In genomic region chr5:84248013-84248412, GRCh38 we compare ENCODE assay signal across 15 cellular contexts.
"Had no signal": no experiment of that assay in that cellular context is flagged by ENCODE, and none has a peak within 500 bp of the region (broad histone marks: within the 10 kb centered on the region; RNA-seq: fewer than 3 reads in every experiment).

No MANE protein-coding gene starts in this region.

- H3K27ac ChIP-seq: heart left ventricle, right atrium auricular region, thyroid gland had no signal

- FAIRE-seq: bronchial epithelial cell, urothelium cell line had no signal

- H3K4me1 ChIP-seq: heart left ventricle, right atrium auricular region, thyroid gland had no signal

- ATAC-seq: activated CD4-positive, CD25-positive, alpha-beta regulatory T cell treated with anti-CD3 and anti-CD28 coated beads, Interleukin-2, amount 50 U/mL, for 24 hours; heart left ventricle; natural killer cell; stimulated activated memory B cell treated with anti-CD40 and anti-IgM and Interleukin-4, amounts not matched to agents 10 μg/mL and 1 μg/mL and 100 μg/mL, for 72 hours had no signal

- H3K4me3 ChIP-seq: heart left ventricle, right atrium auricular region, thyroid gland had no signal

- H3K27me3 ChIP-seq: heart left ventricle, right atrium auricular region, thyroid gland had no signal

- H3K9me3 ChIP-seq: heart left ventricle, right atrium auricular region, thyroid gland had no signal

- H3K36me3 ChIP-seq: heart left ventricle, right atrium auricular region, thyroid gland had no signal

- DNase-seq: activated CD4-positive, alpha-beta T cell treated with anti-CD3 and anti-CD28 coated beads, Interleukin-2, amount 50 U/mL, for 1 hour; activated CD8-positive, alpha-beta memory T cell treated with anti-CD3 and anti-CD28 coated beads for 24 hours; activated naive CD4-positive, alpha-beta T cell; activated naive CD8-positive, alpha-beta T cell treated with anti-CD3 and anti-CD28 coated beads, Interleukin-2, amount 10 ng/mL, durations not matched to agents 7 days and 5 days; anterior cingulate cortex; heart left ventricle; natural killer cell; stimulated activated CD4-positive, alpha-beta T cell treated with anti-CD3 and anti-CD28 coated beads, Interleukin-2, amount 100 ng/mL, for 48 hours; T-helper 9 cell; thyroid gland had no signal
